In the genomic region with DNA sequence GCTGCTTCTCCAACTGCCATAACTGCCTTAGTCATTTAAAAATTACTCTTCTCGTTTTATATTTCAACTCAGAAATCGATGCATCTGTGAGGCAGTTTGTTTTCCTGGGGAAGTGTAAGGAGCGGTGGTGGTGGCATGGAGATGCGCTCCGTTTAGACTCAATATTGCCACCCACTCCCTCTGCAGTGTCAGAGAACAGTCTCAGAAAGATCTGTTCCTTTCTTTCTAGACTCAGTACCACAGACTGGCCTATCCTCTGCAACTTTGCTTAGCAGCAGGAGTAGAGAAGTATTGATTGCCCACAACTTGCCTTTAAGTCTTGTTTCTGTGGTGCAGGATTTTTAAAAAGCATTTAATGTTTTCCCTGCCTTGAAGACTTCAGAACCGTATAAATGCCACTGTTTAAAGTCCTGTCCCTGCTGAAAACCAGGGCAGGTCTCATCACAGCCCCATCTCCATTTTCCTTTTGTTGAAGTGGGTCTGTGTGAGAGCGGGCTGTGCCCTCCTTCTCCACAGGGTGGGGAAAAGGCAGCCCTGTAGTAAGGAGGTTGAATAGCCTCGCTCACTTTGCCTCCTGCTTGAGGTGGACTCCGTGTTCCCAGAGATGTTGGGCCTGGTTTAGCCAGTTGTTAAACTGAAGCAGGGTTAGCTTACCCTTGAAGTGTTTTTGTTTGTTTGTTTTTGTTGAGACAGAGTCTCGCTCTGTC, we compare ENCODE assay signal across 1 cellular context.
TF ChIP-seq lines count a peak whose summit lies in the region.

No MANE protein-coding gene starts in this region.

TF ChIP-seq in GM23338, 12 proteins besides CTCF, POLR2A, EP300 and RAD21 (continued from another document):
- TF ChIP-seq ZNF462 (CRISPR knock-in tag; IDR thresholded peaks at IDR 0.05) = no peak
- no peak for TF ChIP-seq JUNB (IDR thresholded peaks at IDR 0.05; ENCODE audit: unreplicated experiment)
- TF ChIP-seq NANOG (IDR thresholded peaks at IDR 0.05; ENCODE audit: borderline replicate concordance) = no peak
- TF ChIP-seq EZH2phosphoT487 (IDR thresholded peaks at IDR 0.05; ENCODE audit: unreplicated experiment) = no peak
- no peak for TF ChIP-seq CREB1 (CRISPR knock-in tag; IDR thresholded peaks at IDR 0.05; ENCODE audit: low read depth)
- no peak for TF ChIP-seq ZNF114 (CRISPR knock-in tag; IDR thresholded peaks at IDR 0.05)
- no peak for TF ChIP-seq EZH2 (IDR thresholded peaks at IDR 0.05; ENCODE audit: low read depth, unreplicated experiment)
- TF ChIP-seq STAT1 (IDR thresholded peaks at IDR 0.05; ENCODE audit: unreplicated experiment) = no peak
- TF ChIP-seq, protein P1, sequence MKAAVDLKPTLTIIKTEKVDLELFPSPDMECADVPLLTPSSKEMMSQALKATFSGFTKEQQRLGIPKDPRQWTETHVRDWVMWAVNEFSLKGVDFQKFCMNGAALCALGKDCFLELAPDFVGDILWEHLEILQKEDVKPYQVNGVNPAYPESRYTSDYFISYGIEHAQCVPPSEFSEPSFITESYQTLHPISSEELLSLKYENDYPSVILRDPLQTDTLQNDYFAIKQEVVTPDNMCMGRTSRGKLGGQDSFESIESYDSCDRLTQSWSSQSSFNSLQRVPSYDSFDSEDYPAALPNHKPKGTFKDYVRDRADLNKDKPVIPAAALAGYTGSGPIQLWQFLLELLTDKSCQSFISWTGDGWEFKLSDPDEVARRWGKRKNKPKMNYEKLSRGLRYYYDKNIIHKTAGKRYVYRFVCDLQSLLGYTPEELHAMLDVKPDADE (IDR thresholded peaks at IDR 0.05) = no peak
- no peak for TF ChIP-seq POLR2AphosphoS5 (IDR thresholded peaks at IDR 0.05; ENCODE audit: low read depth)
